ENCODE assay signal across 20 cellular contexts in the genomic region with DNA sequence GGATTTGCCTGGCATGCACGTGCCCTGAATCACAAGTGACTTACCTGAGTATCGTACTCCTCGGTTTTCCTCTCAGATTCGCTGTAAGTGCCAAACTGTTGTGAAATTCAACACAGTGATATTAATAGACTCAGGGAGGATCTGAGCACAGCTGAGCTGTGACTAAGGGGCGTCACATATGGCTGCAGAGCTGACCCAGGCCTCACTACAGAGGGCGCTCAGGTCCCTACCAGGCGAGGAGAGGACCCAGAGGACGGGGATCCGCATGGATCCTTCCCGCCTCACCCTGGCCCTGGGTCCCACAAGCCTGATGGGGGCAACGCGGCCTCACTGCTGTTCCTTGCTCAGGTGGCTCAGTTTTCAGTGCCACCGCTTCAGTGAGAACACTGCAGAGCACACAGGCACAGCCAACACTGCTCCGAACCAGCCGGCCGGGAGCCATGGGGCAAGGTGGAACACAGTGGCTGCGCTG. TPM values are rescaled to one million over a fixed set of nuclear protein-coding genes. Genes with fewer than 3 reads are reported as not detected.
A peak's percentile ranks its signal among the peaks of the same experiment; 100 is the strongest.
DNase-seq lines count a peak whose midpoint lies in the region; ATAC-seq, FAIRE-seq and TF ChIP-seq lines count a peak whose summit lies in the region.
"Had no signal": no experiment of that assay in that cellular context is flagged by ENCODE, and none has a peak within 500 bp of the region (broad histone marks: within the 10 kb centered on the region; RNA-seq: fewer than 3 reads in every experiment).

No MANE protein-coding gene starts in this region.

- H3K4me1 Mint-ChIP-seq in activated naive CD8-positive, alpha-beta T cell treated with anti-CD3 and anti-CD28 coated beads for 36 hours = no peaks in the 10 kb centered on the region
- H3K4me1 Mint-ChIP-seq in activated naive CD8-positive, alpha-beta T cell treated with anti-CD3 and anti-CD28 coated beads, Interleukin-2, amount 50 U/mL, for 24 hours = no peaks in the 10 kb centered on the region
- H3K4me1 Mint-ChIP-seq in WTC11 = peaks cover 4% of the 10 kb centered on the region; the same call in 1 of the 2 replicates

- TF ChIP-seq POLR2A in gastroesophageal sphincter (IDR thresholded peaks at IDR 0.05) = no peak

- H3K27ac ChIP-seq in lower lobe of right lung (no peak overlapping the region), gastroesophageal sphincter (no peak overlapping the region)
- H3K27ac ChIP-seq: parathyroid adenoma had no signal

- intact Hi-C loops in lower lobe of right lung (cut with DNase I) = no loop called here

- H3K4me1 ChIP-seq in lower lobe of right lung = peaks cover 4% of the 10 kb centered on the region
- no peaks in the 10 kb centered on the region for H3K4me1 ChIP-seq in gastroesophageal sphincter
- H3K4me1 ChIP-seq: parathyroid adenoma had no signal

- FAIRE-seq in urothelium cell line (lab: Jason Lieb, UNC) = peak; percentile 30
- FAIRE-seq: GM12878, keratinocyte had no signal

- H3K36me3 ChIP-seq in lower lobe of right lung (peaks cover 67% of the 10 kb centered on the region), gastroesophageal sphincter (peaks cover 0 to 86% of the 10 kb centered on the region in 2 donors)

- H3K9me3 Mint-ChIP-seq in activated naive CD8-positive, alpha-beta T cell treated with anti-CD3 and anti-CD28 coated beads for 36 hours = no peaks in the 10 kb centered on the region
- H3K9me3 Mint-ChIP-seq in activated naive CD8-positive, alpha-beta T cell treated with anti-CD3 and anti-CD28 coated beads, Interleukin-2, amount 50 U/mL, for 24 hours = no peaks in the 10 kb centered on the region
- peaks cover 9% of the 10 kb centered on the region for H3K9me3 Mint-ChIP-seq in WTC11
- H3K9me3 Mint-ChIP-seq: activated naive CD4-positive, alpha-beta T cell treated with anti-CD3 and anti-CD28 coated beads, Interleukin-2, amount 50 U/mL, for 24 hours; stimulated activated naive B cell treated with anti-CD40 and anti-IgM and Interleukin-4, amounts not matched to agents 10 μg/mL and 1 μg/mL and 100 μg/mL, for 72 hours had no signal

- no peak for TF ChIP-seq EP300 in gastroesophageal sphincter (IDR thresholded peaks at IDR 0.05)

- WGBS in gastroesophageal sphincter (ENCODE audit: low coverage in 1 of 2), 2 donors = 60 to 100% methylated on average over 1 of the region's 17 CpGs

- CTCF ChIA-PET in WTC11 (lab: Charles Lee) = no interaction called here

- POLR2A ChIA-PET in WTC11 (lab: Charles Lee) = no interaction called here

- H3K27ac Mint-ChIP-seq in activated naive CD8-positive, alpha-beta T cell treated with anti-CD3 and anti-CD28 coated beads for 36 hours = peak overlapping the region; percentile 9
- no peak overlapping the region for H3K27ac Mint-ChIP-seq in activated naive CD8-positive, alpha-beta T cell treated with anti-CD3 and anti-CD28 coated beads, Interleukin-2, amount 50 U/mL, for 24 hours
- peak overlapping the region; percentile 57; the same call in 1 of the 2 replicates for H3K27ac Mint-ChIP-seq in WTC11
- H3K27ac Mint-ChIP-seq: activated naive CD4-positive, alpha-beta T cell treated with anti-CD3 and anti-CD28 coated beads, Interleukin-2, amount 50 U/mL, for 24 hours; stimulated activated naive B cell treated with anti-CD40 and anti-IgM and Interleukin-4, amounts not matched to agents 10 μg/mL and 1 μg/mL and 100 μg/mL, for 72 hours; type B pancreatic cell had no signal

- H3K27me3 ChIP-seq in lower lobe of right lung (ENCODE audit: low read depth) = no peaks in the 10 kb centered on the region
- no peaks in the 10 kb centered on the region for H3K27me3 ChIP-seq in gastroesophageal sphincter

- H3K9me3 ChIP-seq in lower lobe of right lung (no peaks in the 10 kb centered on the region), gastroesophageal sphincter (no peaks in the 10 kb centered on the region)

- H3K27me3 Mint-ChIP-seq in activated naive CD8-positive, alpha-beta T cell treated with anti-CD3 and anti-CD28 coated beads for 36 hours = no peaks in the 10 kb centered on the region
- H3K27me3 Mint-ChIP-seq in activated naive CD8-positive, alpha-beta T cell treated with anti-CD3 and anti-CD28 coated beads, Interleukin-2, amount 50 U/mL, for 24 hours = no peaks in the 10 kb centered on the region
- no peaks in the 10 kb centered on the region for H3K27me3 Mint-ChIP-seq in WTC11 (ENCODE audit: low read depth)
- H3K27me3 Mint-ChIP-seq: activated naive CD4-positive, alpha-beta T cell treated with anti-CD3 and anti-CD28 coated beads, Interleukin-2, amount 50 U/mL, for 24 hours; stimulated activated naive B cell treated with anti-CD40 and anti-IgM and Interleukin-4, amounts not matched to agents 10 μg/mL and 1 μg/mL and 100 μg/mL, for 72 hours; type B pancreatic cell had no signal

- H3K4me3 Mint-ChIP-seq in activated naive CD8-positive, alpha-beta T cell treated with anti-CD3 and anti-CD28 coated beads for 36 hours = no peak overlapping the region
- H3K4me3 Mint-ChIP-seq in activated naive CD8-positive, alpha-beta T cell treated with anti-CD3 and anti-CD28 coated beads, Interleukin-2, amount 50 U/mL, for 24 hours = no peak overlapping the region
- no peak overlapping the region for H3K4me3 Mint-ChIP-seq in WTC11
- H3K4me3 Mint-ChIP-seq: activated naive CD4-positive, alpha-beta T cell treated with anti-CD3 and anti-CD28 coated beads, Interleukin-2, amount 50 U/mL, for 24 hours; stimulated activated naive B cell treated with anti-CD40 and anti-IgM and Interleukin-4, amounts not matched to agents 10 μg/mL and 1 μg/mL and 100 μg/mL, for 72 hours; type B pancreatic cell had no signal

- H3K36me3 Mint-ChIP-seq in activated naive CD8-positive, alpha-beta T cell treated with anti-CD3 and anti-CD28 coated beads for 36 hours = no peaks in the 10 kb centered on the region
- peaks cover 21% of the 10 kb centered on the region for H3K36me3 Mint-ChIP-seq in activated naive CD8-positive, alpha-beta T cell treated with anti-CD3 and anti-CD28 coated beads, Interleukin-2, amount 50 U/mL, for 24 hours (ENCODE audit: low read depth)
- peaks cover 62% of the 10 kb centered on the region for H3K36me3 Mint-ChIP-seq in WTC11

- no peak for DNase-seq in activated naive CD8-positive, alpha-beta T cell treated with anti-CD3 and anti-CD28 coated beads for 36 hours
- DNase-seq in activated naive CD8-positive, alpha-beta T cell treated with anti-CD3 and anti-CD28 coated beads, Interleukin-2, amount 50 U/mL, for 24 hours = no peak
- DNase-seq in WTC11 (ENCODE audit: low spot score) (peak; percentile 46), lower lobe of right lung (no peak), urothelium cell line (ENCODE audit: low spot score) (peak; percentile 62), NCI-H2196 (lab: John Stamatoyannopoulos, UW; ENCODE audit: unreplicated experiment) (no peak)
- DNase-seq: dermis blood vessel endothelial cell; Kasumi-1; NCI-H1436 treated with DMSO at 0.1 percent for 48 hours; NCI-H446; stimulated activated CD4-positive, alpha-beta T cell treated with anti-CD3 and anti-CD28 coated beads, Interleukin-12 subunit alpha, Interleukin-12 subunit beta, amount 100 ng/mL, for 4 hours; stimulated activated naive B cell treated with anti-CD40 and anti-IgM and Interleukin-4, amounts not matched to agents 10 μg/mL and 1 μg/mL and 100 μg/mL, for 72 hours had no signal

- TF ChIP-seq CTCF in WTC11 (IDR thresholded peaks at IDR 0.05) = no peak
- TF ChIP-seq CTCF in lower lobe of right lung (IDR thresholded peaks at IDR 0.05) = no peak
- TF ChIP-seq CTCF in gastroesophageal sphincter (IDR thresholded peaks at IDR 0.05) = no peak

- H3K4me3 ChIP-seq in lower lobe of right lung (no peak overlapping the region), gastroesophageal sphincter (no peak overlapping the region)
- H3K4me3 ChIP-seq: GM12878 had no signal

- no peak for ATAC-seq in activated naive CD8-positive, alpha-beta T cell treated with anti-CD3 and anti-CD28 coated beads, Interleukin-2, amount 50 U/mL, for 24 hours
- ATAC-seq in WTC11 (peak; percentile 85), lower lobe of right lung (peak; percentile 11 to 39), gastroesophageal sphincter (no peak), SK-N-SH treated with all-trans-retinoic acid at 6 μM for 48 hours (no peak)
- ATAC-seq: GM12878; stimulated activated naive B cell treated with anti-CD40 and anti-IgM and Interleukin-4, amounts not matched to agents 10 μg/mL and 1 μg/mL and 100 μg/mL, for 72 hours had no signal

TF ChIP-seq in WTC11, 78 proteins besides CTCF, POLR2A, EP300 and RAD21 (continues in another document):
- TF ChIP-seq EMX1 (CRISPR knock-in tag; IDR thresholded peaks at IDR 0.05) (no peak), NR1H2 (CRISPR knock-in tag; IDR thresholded peaks at IDR 0.05) (no peak), ZNF423 (CRISPR knock-in tag; IDR thresholded peaks at IDR 0.05) (no peak), SP1 (CRISPR knock-in tag; conservative IDR thresholded peaks at IDR 0.05) (no peak), HMGA2 (CRISPR knock-in tag; IDR thresholded peaks at IDR 0.05) (no peak)
- TF ChIP-seq, protein P1, sequence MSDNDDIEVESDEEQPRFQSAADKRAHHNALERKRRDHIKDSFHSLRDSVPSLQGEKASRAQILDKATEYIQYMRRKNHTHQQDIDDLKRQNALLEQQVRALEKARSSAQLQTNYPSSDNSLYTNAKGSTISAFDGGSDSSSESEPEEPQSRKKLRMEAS (CRISPR knock-in tag; IDR thresholded peaks at IDR 0.05) = no peak

TF ChIP-seq in SK-N-SH treated with all-trans-retinoic acid at 6 μM for 48 hours, 23 proteins besides CTCF, POLR2A, EP300 and RAD21:
- no peak for TF ChIP-seq ESRRG (CRISPR knock-in tag; IDR thresholded peaks at IDR 0.05)
- TF ChIP-seq PPARA (CRISPR knock-in tag; IDR thresholded peaks at IDR 0.05; ENCODE audit: borderline replicate concordance) = no peak

RNA-seq across cellular contexts. Expression of a gene that starts 20.1 kb away (rescaled TPM):
- total RNA-seq in activated naive CD8-positive, alpha-beta T cell treated with anti-CD3 and anti-CD28 coated beads for 36 hours = 10 to 100 TPM; 90.0 to 91.6 TPM
- 73.4 to 92.8 TPM (median 73.8 TPM) in 3 replicates for total RNA-seq in WTC11 (2021)
- 135 TPM for total RNA-seq in lower lobe of right lung
- 100 to 1,000 TPM in 1 of 4 donors, 10 to 100 TPM in 3; 83.9 to 131 (median 92.2) TPM for total RNA-seq in gastroesophageal sphincter

RNA-seq across cellular contexts. Expression of a gene that starts 29.9 kb away (rescaled TPM):
- total RNA-seq in activated naive CD8-positive, alpha-beta T cell treated with anti-CD3 and anti-CD28 coated beads for 36 hours = 1 to 10 TPM; 6.0 to 6.2 TPM
- total RNA-seq in WTC11 (2021) (40.4 to 42.9 TPM (median 40.5 TPM) in 3 replicates), lower lobe of right lung (not detected), gastroesophageal sphincter (not detected)
- total RNA-seq: esophagus mucosa had no signal

Comparison
In these comparisons a context has a peak if more than half of its experiments do, and no peak if none do; other contexts are left out.
1. DNase-seq: peak in WTC11 (single experiment) and urothelium cell line (single experiment); none in activated naive CD8-positive, alpha-beta T cell treated with anti-CD3 and anti-CD28 coated beads for 36 hours (single experiment), activated naive CD8-positive, alpha-beta T cell treated with anti-CD3 and anti-CD28 coated beads, Interleukin-2, amount 50 U/mL, for 24 hours (single experiment), lower lobe of right lung (single experiment) and NCI-H2196 (single experiment).
2. ATAC-seq: peak in WTC11 (single experiment) and lower lobe of right lung (2 of 2); none in activated naive CD8-positive, alpha-beta T cell treated with anti-CD3 and anti-CD28 coated beads, Interleukin-2, amount 50 U/mL, for 24 hours (single experiment), gastroesophageal sphincter (single experiment) and SK-N-SH treated with all-trans-retinoic acid at 6 μM for 48 hours (single experiment).